ENCODE assay signal across 20 cellular contexts in the genomic region with DNA sequence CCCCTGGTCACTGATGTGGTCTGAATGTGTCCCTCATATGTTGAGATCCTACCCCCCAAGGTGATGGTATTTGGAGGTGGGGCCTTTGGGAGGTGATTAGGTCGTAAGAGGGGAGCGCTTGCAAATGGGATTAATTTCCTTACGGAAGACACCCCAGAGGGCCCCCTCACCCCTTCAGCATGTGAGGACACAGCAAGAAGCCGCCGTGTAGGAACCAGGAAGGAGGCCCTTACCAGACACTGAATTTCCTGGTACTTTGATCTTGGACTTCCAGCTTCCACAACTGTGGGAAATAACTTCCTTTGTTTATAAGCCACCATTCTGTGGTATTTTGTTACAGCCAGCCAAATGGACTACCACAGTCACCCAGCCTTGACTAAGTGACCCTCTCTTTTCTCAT. TPM values are rescaled to one million over a fixed set of nuclear protein-coding genes. Genes with fewer than 3 reads are reported as not detected.
DNase-seq lines count a peak whose midpoint lies in the region; ATAC-seq and TF ChIP-seq lines count a peak whose summit lies in the region.
"Had no signal": no experiment of that assay in that cellular context is flagged by ENCODE, and none has a peak within 500 bp of the region (broad histone marks: within the 10 kb centered on the region; RNA-seq: fewer than 3 reads in every experiment).

No MANE protein-coding gene starts in this region.

- peaks cover 93% of the 10 kb centered on the region for H3K4me1 Mint-ChIP-seq in activated CD4-positive, alpha-beta T cell treated with anti-CD3 and anti-CD28 coated beads, Interleukin-2, amount 10 ng/mL, durations not matched to agents 7 days and 5 days
- H3K4me1 Mint-ChIP-seq in IgD-negative memory B cell (peaks cover 44 to 66% (median 46%) of the 10 kb centered on the region in 3 donors), progenitor cell of endocrine pancreas (ENCODE audit: low read depth) (peaks cover 18% of the 10 kb centered on the region)
- H3K4me1 Mint-ChIP-seq in activated naive CD8-positive, alpha-beta T cell treated with anti-CD3 and anti-CD28 coated beads, Interleukin-2, amount 50 U/mL, for 24 hours, result peaks cover 97% of the 10 kb centered on the region

- WGBS in aorta, 2 donors, result 90 to 96% methylated on average over 5 of the region's 5 CpGs

- intact Hi-C loops in aorta (cut with DNase I), result loop anchor here in 1 of 2 donors (2.0 to 5.0 kb wide), 2 partner anchors 33 to 206 kb away; no protein-coding TSS in a partner anchor

- no peak overlapping the region for H3K4me3 ChIP-seq in aorta (ENCODE audit: low read length in 2 of 2)
- H3K4me3 ChIP-seq: colonic mucosa, HAP-1, right lobe of liver, SJCRH30, upper lobe of left lung had no signal

- CTCF ChIA-PET in activated CD4-positive, alpha-beta T cell treated with anti-CD3 and anti-CD28 coated beads, Interleukin-2, amount 10 ng/mL, durations not matched to agents 7 days and 5 days (lab: Charles Lee), result interaction anchor here (1.0 kb wide), 1 partner anchor 54 kb away, joined by 3 read pairs; no protein-coding TSS in a partner anchor
- CTCF ChIA-PET in GM10248 (lab: Yijun Ruan, JAX), result no interaction called here

- no peaks in the 10 kb centered on the region for H3K9me3 ChIP-seq in aorta (ENCODE audit: control insufficient read depth, low read length)
- H3K9me3 ChIP-seq: colonic mucosa, HAP-1, right lobe of liver, SJCRH30, upper lobe of left lung had no signal

- H3K27me3 ChIP-seq in aorta (ENCODE audit: control insufficient read depth in 1 of 2, insufficient read depth in 2 of 2, low read length in 1 of 2), result no peaks in the 10 kb centered on the region
- H3K27me3 ChIP-seq: colonic mucosa, right lobe of liver, SJCRH30, upper lobe of left lung had no signal

- no peak for DNase-seq in activated CD4-positive, alpha-beta T cell treated with anti-CD3 and anti-CD28 coated beads, Interleukin-2, amount 10 ng/mL, durations not matched to agents 7 days and 5 days
- no peak for DNase-seq in activated CD4-positive, alpha-beta T cell treated with anti-CD3 and anti-CD28 coated beads for 4 hours
- no peak for DNase-seq in activated naive CD8-positive, alpha-beta T cell treated with anti-CD3 and anti-CD28 coated beads, Interleukin-2, amount 50 U/mL, for 24 hours
- DNase-seq in progenitor cell of endocrine pancreas (ENCODE audit: low spot score, unreplicated experiment), result no peak
- DNase-seq in GM10248 (ENCODE audit: extremely low spot score), result no peak
- no peak for DNase-seq in aorta
- no peak for DNase-seq in germinal center (ENCODE audit: low spot score)
- DNase-seq: anterior cingulate cortex; colonic mucosa; erythroblast; mammary epithelial cell; NCI-H2029; NCI-H524; OCI-M1; right lobe of liver; SJCRH30; stimulated activated CD4-positive, alpha-beta T cell treated with anti-CD3 and anti-CD28 coated beads, Interleukin-4, amount 100 ng/mL, for 1 hour; upper lobe of left lung had no signal

- peaks cover 51% of the 10 kb centered on the region for H3K36me3 Mint-ChIP-seq in activated CD4-positive, alpha-beta T cell treated with anti-CD3 and anti-CD28 coated beads, Interleukin-2, amount 10 ng/mL, durations not matched to agents 7 days and 5 days (ENCODE audit: low read depth)
- peaks cover 4% of the 10 kb centered on the region for H3K36me3 Mint-ChIP-seq in IgD-negative memory B cell
- H3K36me3 Mint-ChIP-seq in activated naive CD8-positive, alpha-beta T cell treated with anti-CD3 and anti-CD28 coated beads, Interleukin-2, amount 50 U/mL, for 24 hours (ENCODE audit: low read depth), result peaks cover 17% of the 10 kb centered on the region
- H3K36me3 Mint-ChIP-seq in progenitor cell of endocrine pancreas (ENCODE audit: insufficient read depth), result peaks cover 4% of the 10 kb centered on the region

- POLR2A ChIA-PET in activated CD4-positive, alpha-beta T cell treated with anti-CD3 and anti-CD28 coated beads, Interleukin-2, amount 10 ng/mL, durations not matched to agents 7 days and 5 days (lab: Charles Lee), result no interaction called here
- POLR2A ChIA-PET in GM10248 (lab: Yijun Ruan, JAX), result no interaction called here

- no peak overlapping the region for H3K4me3 Mint-ChIP-seq in activated CD4-positive, alpha-beta T cell treated with anti-CD3 and anti-CD28 coated beads, Interleukin-2, amount 10 ng/mL, durations not matched to agents 7 days and 5 days
- H3K4me3 Mint-ChIP-seq in IgD-negative memory B cell (peak overlapping the region in 2 of 4 donors; percentile 16 to 30), progenitor cell of endocrine pancreas (ENCODE audit: low read depth) (no peak overlapping the region)
- H3K4me3 Mint-ChIP-seq in activated naive CD8-positive, alpha-beta T cell treated with anti-CD3 and anti-CD28 coated beads, Interleukin-2, amount 50 U/mL, for 24 hours, result peak overlapping the region; percentile 53

- peaks cover 0 to 3% of the 10 kb centered on the region in 2 donors for H3K4me1 ChIP-seq in aorta (ENCODE audit: control insufficient read depth in 1 of 2, insufficient read depth in 2 of 2, low read length in 2 of 2)
- H3K4me1 ChIP-seq: colonic mucosa, HAP-1, right lobe of liver, SJCRH30 had no signal

- TF ChIP-seq CTCF in progenitor cell of endocrine pancreas (IDR thresholded peaks at IDR 0.05; ENCODE audit: unreplicated experiment), result no peak
- no peak for TF ChIP-seq CTCF in GM10248 (IDR thresholded peaks at IDR 0.05; ENCODE audit: control extremely low read depth, extremely low read depth, low read depth, missing control alignments)

- H3K36me3 ChIP-seq in aorta (ENCODE audit: control insufficient read depth in 1 of 2, insufficient read depth in 2 of 2, low read length in 1 of 2), result no peaks in the 10 kb centered on the region
- H3K36me3 ChIP-seq: colonic mucosa, HAP-1, right lobe of liver, upper lobe of left lung had no signal

- no peaks in the 10 kb centered on the region for H3K27me3 Mint-ChIP-seq in activated CD4-positive, alpha-beta T cell treated with anti-CD3 and anti-CD28 coated beads, Interleukin-2, amount 10 ng/mL, durations not matched to agents 7 days and 5 days
- no peaks in the 10 kb centered on the region for H3K27me3 Mint-ChIP-seq in IgD-negative memory B cell
- H3K27me3 Mint-ChIP-seq in activated naive CD8-positive, alpha-beta T cell treated with anti-CD3 and anti-CD28 coated beads, Interleukin-2, amount 50 U/mL, for 24 hours, result no peaks in the 10 kb centered on the region
- H3K27me3 Mint-ChIP-seq in progenitor cell of endocrine pancreas, result no peaks in the 10 kb centered on the region

- H3K27ac Mint-ChIP-seq in activated CD4-positive, alpha-beta T cell treated with anti-CD3 and anti-CD28 coated beads, Interleukin-2, amount 10 ng/mL, durations not matched to agents 7 days and 5 days, result peak overlapping the region; percentile 66
- peak overlapping the region; percentile 15 to 80 (median 31) for H3K27ac Mint-ChIP-seq in IgD-negative memory B cell
- H3K27ac Mint-ChIP-seq in activated naive CD8-positive, alpha-beta T cell treated with anti-CD3 and anti-CD28 coated beads, Interleukin-2, amount 50 U/mL, for 24 hours, result peak overlapping the region; percentile 81
- H3K27ac Mint-ChIP-seq in progenitor cell of endocrine pancreas, result peak overlapping the region; percentile 29

- no peak overlapping the region for H3K27ac ChIP-seq in aorta (ENCODE audit: low read depth in 1 of 2, low read length in 2 of 2)
- H3K27ac ChIP-seq: colonic mucosa, right lobe of liver, SJCRH30, upper lobe of left lung had no signal

- ATAC-seq in activated naive CD8-positive, alpha-beta T cell treated with anti-CD3 and anti-CD28 coated beads, Interleukin-2, amount 50 U/mL, for 24 hours, result no peak
- ATAC-seq in aorta (ENCODE audit: low FRiP score), result no peak
- ATAC-seq: right lobe of liver had no signal

- no peaks in the 10 kb centered on the region for H3K9me3 Mint-ChIP-seq in activated CD4-positive, alpha-beta T cell treated with anti-CD3 and anti-CD28 coated beads, Interleukin-2, amount 10 ng/mL, durations not matched to agents 7 days and 5 days
- no peaks in the 10 kb centered on the region for H3K9me3 Mint-ChIP-seq in IgD-negative memory B cell
- no peaks in the 10 kb centered on the region for H3K9me3 Mint-ChIP-seq in activated naive CD8-positive, alpha-beta T cell treated with anti-CD3 and anti-CD28 coated beads, Interleukin-2, amount 50 U/mL, for 24 hours
- H3K9me3 Mint-ChIP-seq in progenitor cell of endocrine pancreas (ENCODE audit: low read depth), result no peaks in the 10 kb centered on the region

RNA-seq across cellular contexts. Expression of gene NCK2, which starts 35.9 kb away (rescaled TPM):
- 10 to 100 TPM; 73.3 to 84.1 TPM for total RNA-seq in activated CD4-positive, alpha-beta T cell treated with anti-CD3 and anti-CD28 coated beads, Interleukin-2, amount 10 ng/mL, durations not matched to agents 7 days and 5 days
- polyA plus RNA-seq in IgD-negative memory B cell (19.6 TPM), aorta (10 to 100 TPM; 28.8 to 42.9 TPM)
- total RNA-seq in progenitor cell of endocrine pancreas (92.5 TPM in 2 replicates), aorta (10 to 100 TPM; 38.9 to 44.6 TPM)

Comparison
In these comparisons a context has a peak if more than half of its experiments do, and no peak if none do; other contexts are left out.
1. H3K27ac Mint-ChIP-seq: peak in every context shown above with its lines; median percentile 81 in activated naive CD8-positive, alpha-beta T cell treated with anti-CD3 and anti-CD28 coated beads, Interleukin-2, amount 50 U/mL, for 24 hours; 66 in activated CD4-positive, alpha-beta T cell treated with anti-CD3 and anti-CD28 coated beads, Interleukin-2, amount 10 ng/mL, durations not matched to agents 7 days and 5 days; 31 in IgD-negative memory B cell; 29 in progenitor cell of endocrine pancreas.